In the genomic region with DNA sequence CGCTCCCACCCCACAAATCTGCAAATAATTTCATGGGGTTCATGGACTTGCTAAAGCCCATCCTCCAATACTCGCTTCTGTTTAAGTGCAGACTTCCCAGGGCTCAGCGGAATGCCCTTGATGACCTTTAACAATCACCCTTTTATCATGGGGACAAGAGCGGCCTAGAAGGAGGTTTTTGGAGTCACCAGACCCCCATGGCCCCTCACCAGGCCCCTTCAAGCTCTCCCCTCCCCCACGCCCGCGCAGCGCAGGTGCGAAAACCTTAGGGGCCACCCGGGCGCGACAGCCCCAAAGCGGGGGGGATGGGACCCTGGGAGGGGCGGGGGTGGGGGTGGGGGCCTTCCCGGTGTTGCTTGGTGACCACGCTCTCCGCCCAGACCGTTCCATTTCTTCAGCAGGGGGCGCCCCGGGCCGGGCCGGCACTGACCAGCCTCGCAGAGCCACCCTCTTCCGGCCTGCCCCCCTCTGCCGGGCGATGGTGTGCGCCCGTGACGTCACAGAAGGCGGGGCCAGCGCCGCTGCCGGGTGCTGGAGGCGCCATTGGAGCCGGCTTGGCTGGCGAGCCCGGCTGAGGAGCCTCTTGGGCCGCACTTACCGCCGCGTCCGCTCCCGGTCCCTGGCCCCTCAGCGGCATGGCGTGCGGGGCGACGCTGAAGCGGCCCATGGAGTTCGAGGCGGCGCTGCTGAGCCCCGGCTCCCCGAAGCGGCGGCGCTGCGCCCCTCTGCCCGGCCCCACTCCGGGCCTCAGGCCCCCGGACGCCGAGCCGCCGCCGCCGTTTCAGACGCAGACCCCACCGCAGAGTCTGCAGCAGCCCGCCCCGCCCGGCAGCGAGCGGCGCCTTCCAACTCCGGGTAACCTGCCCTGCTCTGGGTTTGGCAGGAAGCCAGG, we compare ENCODE assay signal across 8 cellular contexts. TPM values are rescaled to one million over a fixed set of nuclear protein-coding genes. Genes with fewer than 3 reads are reported as not detected.
DNase-seq lines count a peak whose midpoint lies in the region; ATAC-seq lines count a peak whose summit lies in the region.

A gene with protein sequence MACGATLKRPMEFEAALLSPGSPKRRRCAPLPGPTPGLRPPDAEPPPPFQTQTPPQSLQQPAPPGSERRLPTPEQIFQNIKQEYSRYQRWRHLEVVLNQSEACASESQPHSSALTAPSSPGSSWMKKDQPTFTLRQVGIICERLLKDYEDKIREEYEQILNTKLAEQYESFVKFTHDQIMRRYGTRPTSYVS (plus strand): TSS at position 531 of the 892 bp plus-strand sequence. CDS start 105 bp downstream, at position 636.

- ATAC-seq in GM19372 (IDR thresholded peaks at IDR 0.05; ENCODE audit: low read depth, unreplicated experiment): peak; percentile 95
- ATAC-seq in HG03521 (IDR thresholded peaks at IDR 0.05; ENCODE audit: unreplicated experiment): peak; percentile 96
- ATAC-seq in left lobe of liver: peak; percentile 94

- DNase-seq in C1 segment of cervical spinal cord (lab: John Stamatoyannopoulos, UW) (peak; percentile 69 to 99 (median 96)), NCI-H69 (lab: John Stamatoyannopoulos, UW) (peak; percentile 93), dedifferentiated amniotic fluid mesenchymal stem cell (ENCODE audit: extremely low spot score) (peak; percentile 95), left lobe of liver (ENCODE audit: low spot score) (peak; percentile 99)
- peak; percentile 95 to 96 for DNase-seq in activated CD4-positive, alpha-beta T cell treated with anti-CD3 and anti-CD28 coated beads, Interleukin-2, amount 50 U/mL, for 24 hours (ENCODE audit: low read depth in 1 of 2, low spot score in 1 of 2)
- peak; percentile 98 to 99 for DNase-seq in stimulated activated CD4-positive, alpha-beta T cell treated with anti-CD3 and anti-CD28 coated beads, Interleukin-2, amount 100 ng/mL, for 24 hours

RNA-seq across cellular contexts. Expression of the gene that starts here (rescaled TPM):
- 24.2 TPM for total RNA-seq in left lobe of liver

Comparison
In these comparisons a context has a peak if more than half of its experiments do, and no peak if none do; other contexts are left out.
1. Peak in every context shown above with its lines: DNase-seq and ATAC-seq.